In genomic region chr1:203273206-203273868, GRCh38 we compare ENCODE assay signal across 1 cellular context.
TF ChIP-seq lines count a peak whose summit lies in the region.

No MANE protein-coding gene starts in this region.

TF ChIP-seq in HEK293, 187 proteins besides CTCF, POLR2A, EP300 and RAD21 (continued from another document):
- TF ChIP-seq, protein P1, sequence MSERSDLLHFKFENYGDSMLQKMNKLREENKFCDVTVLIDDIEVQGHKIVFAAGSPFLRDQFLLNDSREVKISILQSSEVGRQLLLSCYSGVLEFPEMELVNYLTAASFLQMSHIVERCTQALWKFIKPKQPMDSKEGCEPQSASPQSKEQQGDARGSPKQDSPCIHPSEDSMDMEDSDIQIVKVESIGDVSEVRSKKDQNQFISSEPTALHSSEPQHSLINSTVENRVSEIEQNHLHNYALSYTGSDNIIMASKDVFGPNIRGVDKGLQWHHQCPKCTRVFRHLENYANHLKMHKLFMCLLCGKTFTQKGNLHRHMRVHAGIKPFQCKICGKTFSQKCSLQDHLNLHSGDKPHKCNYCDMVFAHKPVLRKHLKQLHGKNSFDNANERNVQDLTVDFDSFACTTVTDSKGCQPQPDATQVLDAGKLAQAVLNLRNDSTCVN (tag by site-specific recombination; optimal IDR thresholded peaks at IDR 0.05), result peak; percentile 49
- TF ChIP-seq ZNF2 (tag by site-specific recombination; IDR thresholded peaks at IDR 0.05) (peak; percentile 87; the same call in 1 of the 2 replicates), SP3 (tag by site-specific recombination; IDR thresholded peaks at IDR 0.05) (peak; percentile 28; the same call in 1 of the 2 replicates), ZXDB (tag by site-specific recombination; IDR thresholded peaks at IDR 0.05) (peak; percentile 26; the same call in 1 of the 2 replicates), ZNF23 (tag by site-specific recombination; IDR thresholded peaks at IDR 0.05; ENCODE audit: borderline replicate concordance) (no peak), HOXD13 (CRISPR knock-in tag; IDR thresholded peaks at IDR 0.05; ENCODE audit: borderline replicate concordance) (no peak), GLIS1 (tag by site-specific recombination; IDR thresholded peaks at IDR 0.05) (peak; percentile 68), ZNF654 (tag by site-specific recombination; IDR thresholded peaks at IDR 0.05; ENCODE audit: low read depth) (peak; percentile 94), ZNF19 (tag by site-specific recombination; IDR thresholded peaks at IDR 0.05; ENCODE audit: low read depth) (no peak), ZNF76 (tag by site-specific recombination; IDR thresholded peaks at IDR 0.05; ENCODE audit: borderline replicate concordance, low read depth) (peak; percentile 45; the same call in 1 of the 2 replicates), ZNF350 (tag by site-specific recombination; IDR thresholded peaks at IDR 0.05) (no peak), FEZF1 (tag by site-specific recombination; IDR thresholded peaks at IDR 0.05) (peak; percentile 65), ZBTB7A (tag by site-specific recombination; IDR thresholded peaks at IDR 0.05; ENCODE audit: low read depth) (no peak), ZEB2 (tag by site-specific recombination; IDR thresholded peaks at IDR 0.05) (peak; percentile 72; the same call in 1 of the 2 replicates), ZNF843 (tag by site-specific recombination; IDR thresholded peaks at IDR 0.05) (0 out of 2 replicates have a peak, but pooled peaks have one; percentile 10), YY2 (tag by site-specific recombination; IDR thresholded peaks at IDR 0.05) (peak; percentile 9; the same call in 1 of the 2 replicates), ZNF660 (tag by site-specific recombination; IDR thresholded peaks at IDR 0.05) (peak; percentile 87; the same call in 1 of the 2 replicates), SP2 (tag by site-specific recombination; IDR thresholded peaks at IDR 0.05) (peak; percentile 22; the same call in 1 of the 2 replicates), MZF1 (tag by site-specific recombination; IDR thresholded peaks at IDR 0.05; ENCODE audit: borderline replicate concordance) (no peak), ZBTB17 (tag by site-specific recombination; IDR thresholded peaks at IDR 0.05) (peak; percentile 82), HIC1 (tag by site-specific recombination; IDR thresholded peaks at IDR 0.05) (no peak), ZSCAN30 (tag by site-specific recombination; IDR thresholded peaks at IDR 0.05) (peak; percentile 77), SP7 (tag by site-specific recombination; IDR thresholded peaks at IDR 0.05) (peak; percentile 68), ZNF629 (tag by site-specific recombination; IDR thresholded peaks at IDR 0.05) (peak; percentile 33; the same call in 1 of the 2 replicates), ZBTB48 (tag by site-specific recombination; IDR thresholded peaks at IDR 0.05) (peak; percentile 69; the same call in 1 of the 2 replicates), ZNF391 (tag by site-specific recombination; IDR thresholded peaks at IDR 0.05; ENCODE audit: borderline replicate concordance, low read depth) (peak; percentile 64; the same call in 1 of the 2 replicates)
- TF ChIP-seq, protein P2, sequence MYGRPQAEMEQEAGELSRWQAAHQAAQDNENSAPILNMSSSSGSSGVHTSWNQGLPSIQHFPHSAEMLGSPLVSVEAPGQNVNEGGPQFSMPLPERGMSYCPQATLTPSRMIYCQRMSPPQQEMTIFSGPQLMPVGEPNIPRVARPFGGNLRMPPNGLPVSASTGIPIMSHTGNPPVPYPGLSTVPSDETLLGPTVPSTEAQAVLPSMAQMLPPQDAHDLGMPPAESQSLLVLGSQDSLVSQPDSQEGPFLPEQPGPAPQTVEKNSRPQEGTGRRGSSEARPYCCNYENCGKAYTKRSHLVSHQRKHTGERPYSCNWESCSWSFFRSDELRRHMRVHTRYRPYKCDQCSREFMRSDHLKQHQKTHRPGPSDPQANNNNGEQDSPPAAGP (tag by site-specific recombination; IDR thresholded peaks at IDR 0.05), result peak; percentile 95
